ENCODE assay signal across 16 cellular contexts in the genomic region with DNA sequence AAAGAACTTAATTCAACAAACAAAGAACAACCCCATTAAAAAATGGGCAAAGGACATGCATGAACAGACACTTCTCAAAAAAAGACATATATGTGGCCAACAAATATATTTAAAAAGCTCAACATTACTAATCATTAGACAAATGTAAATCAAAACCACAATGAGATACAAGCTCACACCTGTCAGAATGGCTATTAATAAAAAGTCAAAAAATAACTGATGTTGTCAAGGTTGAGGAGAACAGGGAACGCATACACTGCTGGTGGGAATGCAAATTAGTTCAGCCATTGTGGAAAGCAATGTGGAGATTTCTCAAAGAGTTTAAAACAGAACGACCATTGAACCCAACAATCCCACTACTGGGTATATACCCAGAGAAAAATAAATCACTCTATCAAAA. TPM values are rescaled to one million over a fixed set of nuclear protein-coding genes. Genes with fewer than 3 reads are reported as not detected.
A peak's percentile ranks its signal among the peaks of the same experiment; 100 is the strongest.
DNase-seq lines count a peak whose midpoint lies in the region; ATAC-seq and TF ChIP-seq lines count a peak whose summit lies in the region.
"Had no signal": no experiment of that assay in that cellular context is flagged by ENCODE, and none has a peak within 500 bp of the region (broad histone marks: within the 10 kb centered on the region; RNA-seq: fewer than 3 reads in every experiment).

No MANE protein-coding gene starts in this region.

- H3K36me3 Mint-ChIP-seq in activated B cell treated with CpG ODN at 0.5 μM for 24 hours (ENCODE audit: low read depth) = peaks cover 58% of the 10 kb centered on the region

- no peak overlapping the region for H3K4me3 ChIP-seq in PC-9
- no peak overlapping the region for H3K4me3 ChIP-seq in right cardiac atrium (ENCODE audit: low read length)
- H3K4me3 ChIP-seq: cardiac muscle cell had no signal

- POLR2A ChIA-PET in activated B cell treated with CpG ODN at 0.5 μM for 24 hours (lab: Charles Lee) (no interaction called here), PC-9 (lab: Charles Lee; ENCODE audit: unreplicated experiment) (no interaction called here)

- H3K27ac ChIP-seq in PC-9 (no peak overlapping the region), right cardiac atrium (ENCODE audit: low read length) (no peak overlapping the region)
- H3K27ac ChIP-seq: cardiac muscle cell, foreskin keratinocyte had no signal

- no peaks in the 10 kb centered on the region for H3K9me3 ChIP-seq in PC-9 (ENCODE audit: insufficient read depth, low read depth)
- H3K9me3 ChIP-seq in right cardiac atrium (ENCODE audit: control insufficient read depth, low read length) = no peaks in the 10 kb centered on the region

- H3K4me1 Mint-ChIP-seq in activated B cell treated with CpG ODN at 0.5 μM for 24 hours = peaks cover 42% of the 10 kb centered on the region

- in situ Hi-C loops in GM13977 (cut with MboI; ENCODE audit: low pct_unique_long_range_greater_than_20kb, low sequenced_read_pairs, unreplicated experiment) = no loop called here

- ATAC-seq in GM18870 (IDR thresholded peaks at IDR 0.05; ENCODE audit: unreplicated experiment) (peak; percentile 54), GM21528 (IDR thresholded peaks at IDR 0.05; ENCODE audit: low FRiP score, unreplicated experiment) (peak; percentile 60), HG03025 (IDR thresholded peaks at IDR 0.05; ENCODE audit: low FRiP score, unreplicated experiment) (peak; percentile 51), activated B cell treated with CpG ODN at 0.5 μM for 24 hours (ENCODE audit: low read depth) (peak; percentile 25), right cardiac atrium (no peak)
- ATAC-seq: activated CD8-positive, alpha-beta memory T cell treated with anti-CD3 and anti-CD28 coated beads, Interleukin-2, amount 10 ng/mL, durations not matched to agents 7 days and 5 days; foreskin keratinocyte had no signal

- no peaks in the 10 kb centered on the region for H3K36me3 ChIP-seq in PC-9 (ENCODE audit: low read depth)
- H3K36me3 ChIP-seq: cardiac muscle cell had no signal

- WGBS in right cardiac atrium = 84% methylated on average over 2 of the region's 2 CpGs

- no peak for TF ChIP-seq CTCF in activated B cell treated with CpG ODN at 0.5 μM for 24 hours (IDR thresholded peaks at IDR 0.05)
- no peak for TF ChIP-seq CTCF in PC-9 (conservative IDR thresholded peaks at IDR 0.05)
- TF ChIP-seq CTCF in GM13977 (IDR thresholded peaks at IDR 0.05; ENCODE audit: extremely low read depth, insufficient read depth, missing control alignments) = no peak

- H3K9me2 ChIP-seq in PC-9 (ENCODE audit: insufficient read depth) = peaks cover 7% of the 10 kb centered on the region; the same call in 1 of the 2 replicates

- no peaks in the 10 kb centered on the region for H4K20me1 ChIP-seq in PC-9 (ENCODE audit: insufficient read depth)

- intact Hi-C loops in activated B cell treated with CpG ODN at 0.5 μM for 24 hours (cut with micrococcal nuclease) (no loop called here), PC-9 (cut with micrococcal nuclease; ENCODE audit: unreplicated experiment) (no loop called here), right cardiac atrium (cut with DNase I) (no loop called here)

- H3K79me2 ChIP-seq in PC-9 (ENCODE audit: low read depth) = no peaks in the 10 kb centered on the region

- H3K4me2 ChIP-seq in PC-9 = no peak overlapping the region

- H3K9me3 Mint-ChIP-seq in activated B cell treated with CpG ODN at 0.5 μM for 24 hours = peaks cover 8% of the 10 kb centered on the region
- H3K9me3 Mint-ChIP-seq: activated naive CD4-positive, alpha-beta T cell treated with anti-CD3 and anti-CD28 coated beads, Interleukin-2, amount 50 U/mL, for 24 hours; type B pancreatic cell had no signal

- no peak for DNase-seq in activated B cell treated with CpG ODN at 0.5 μM for 24 hours
- no peak for DNase-seq in central memory CD4-positive, alpha-beta T cell
- no peak for DNase-seq in PC-9
- no peak for DNase-seq in right cardiac atrium
- no peak for DNase-seq in GM13977 (ENCODE audit: low spot score)
- DNase-seq: activated CD8-positive, alpha-beta memory T cell treated with anti-CD3 and anti-CD28 coated beads, Interleukin-2, amount 10 ng/mL, durations not matched to agents 7 days and 5 days; AML-193; foreskin keratinocyte; naive B cell; NCI-H1105 had no signal

- BruUV-seq in PC-9 (replicated peaks; lab: Mats Ljungman, UMichigan) = no TSS peak

- H3K4me1 ChIP-seq in PC-9 (replicated peaks; ENCODE audit: insufficient read depth) (no peaks in the 10 kb centered on the region), right cardiac atrium (ENCODE audit: control insufficient read depth, insufficient read depth, low read length) (no peaks in the 10 kb centered on the region)
- H3K4me1 ChIP-seq: foreskin keratinocyte had no signal

- no peaks in the 10 kb centered on the region for H3K27me3 ChIP-seq in PC-9 (ENCODE audit: insufficient read depth, low read depth)
- H3K27me3 ChIP-seq in right cardiac atrium (ENCODE audit: control insufficient read depth, insufficient read depth) = no peaks in the 10 kb centered on the region
- H3K27me3 ChIP-seq: cardiac muscle cell, foreskin keratinocyte had no signal

- H3K27ac Mint-ChIP-seq in activated B cell treated with CpG ODN at 0.5 μM for 24 hours = peak overlapping the region; percentile 26
- H3K27ac Mint-ChIP-seq: activated CD8-positive, alpha-beta memory T cell treated with anti-CD3 and anti-CD28 coated beads, Interleukin-2, amount 10 ng/mL, durations not matched to agents 7 days and 5 days; activated naive CD4-positive, alpha-beta T cell treated with anti-CD3 and anti-CD28 coated beads, Interleukin-2, amount 50 U/mL, for 24 hours; type B pancreatic cell had no signal

- H3K4me3 Mint-ChIP-seq in activated B cell treated with CpG ODN at 0.5 μM for 24 hours = no peak overlapping the region
- H3K4me3 Mint-ChIP-seq: activated CD8-positive, alpha-beta memory T cell treated with anti-CD3 and anti-CD28 coated beads, Interleukin-2, amount 10 ng/mL, durations not matched to agents 7 days and 5 days; activated naive CD4-positive, alpha-beta T cell treated with anti-CD3 and anti-CD28 coated beads, Interleukin-2, amount 50 U/mL, for 24 hours; naive B cell; type B pancreatic cell had no signal

- no peak overlapping the region for H2AFZ ChIP-seq in PC-9

- CTCF ChIA-PET in activated B cell treated with CpG ODN at 0.5 μM for 24 hours (lab: Charles Lee) = no interaction called here
- CTCF ChIA-PET in PC-9 (lab: Charles Lee) = no interaction called here

- no peaks in the 10 kb centered on the region for H3K27me3 Mint-ChIP-seq in activated B cell treated with CpG ODN at 0.5 μM for 24 hours
- H3K27me3 Mint-ChIP-seq: activated CD8-positive, alpha-beta memory T cell treated with anti-CD3 and anti-CD28 coated beads, Interleukin-2, amount 10 ng/mL, durations not matched to agents 7 days and 5 days; activated naive CD4-positive, alpha-beta T cell treated with anti-CD3 and anti-CD28 coated beads, Interleukin-2, amount 50 U/mL, for 24 hours; naive B cell; type B pancreatic cell had no signal

- H3F3A ChIP-seq in PC-9 (ENCODE audit: insufficient read depth, low read depth) = no peaks in the 10 kb centered on the region

RNA-seq across cellular contexts. Expression of a gene that starts 19.1 kb away (rescaled TPM):
- 19.8 and 22.1 TPM in 2 replicates for total RNA-seq in activated B cell treated with CpG ODN at 0.5 μM for 24 hours
- total RNA-seq in PC-9 (2021) = 3.5 and 4.4 TPM in 2 replicates
- total RNA-seq in right cardiac atrium = 10 to 100 TPM; 16.3 to 20.6 (median 18.6) TPM
- polyA plus RNA-seq in right cardiac atrium = 5.4 TPM

Comparison
In these comparisons a context has a peak if more than half of its experiments do, and no peak if none do; other contexts are left out.
1. ATAC-seq: peak in GM18870 (single experiment), GM21528 (single experiment), HG03025 (single experiment) and activated B cell treated with CpG ODN at 0.5 μM for 24 hours (single experiment); none in right cardiac atrium (0 of 2).